13 cellular contexts compared by ENCODE assay signal in genomic region chr3:86973440-86973839, GRCh38. TPM values are rescaled to one million over a fixed set of nuclear protein-coding genes. Genes with fewer than 3 reads are reported as not detected.
DNase-seq lines count a peak whose midpoint lies in the region; ATAC-seq and TF ChIP-seq lines count a peak whose summit lies in the region.
"Had no signal": no experiment of that assay in that cellular context is flagged by ENCODE, and none has a peak within 500 bp of the region (broad histone marks: within the 10 kb centered on the region; RNA-seq: fewer than 3 reads in every experiment).

No MANE protein-coding gene starts in this region.

- CTCF ChIA-PET in T-cell (lab: Charles Lee), result no interaction called here

- DNase-seq in AG20443 (ENCODE audit: low spot score) (peak; percentile 64), RKO (ENCODE audit: low spot score) (peak; percentile 63), fibroblast of gingiva (ENCODE audit: low read depth) (peak; percentile 96), osteocyte (ENCODE audit: extremely low spot score, unreplicated experiment) (no peak), T-cell (no peak), hippocampal formation (lab: John Stamatoyannopoulos, UW) (no peak), T-helper 9 cell (no peak), retina (no peak)
- DNase-seq: NCI-H1092 treated with DMSO at 0.1 percent for 48 hours, NCI-H510A, nephron progenitor cell, SHP77 treated with DMSO at 0.1 percent for 48 hours had no signal

- peaks cover 82% of the 10 kb centered on the region for H3K36me3 Mint-ChIP-seq in osteocyte (ENCODE audit: unreplicated experiment)
- no peaks in the 10 kb centered on the region for H3K36me3 Mint-ChIP-seq in T-cell

- POLR2A ChIA-PET in T-cell (lab: Charles Lee), result interaction anchor here (0.6 to 0.7 kb wide), 2 partner anchors 9 to 605 kb away, joined by 3 read pairs; no protein-coding TSS in a partner anchor

- H3K9me3 Mint-ChIP-seq in osteocyte (ENCODE audit: unreplicated experiment) (peaks cover 4% of the 10 kb centered on the region), T-cell (peaks cover 2 to 8% (median 2%) of the 10 kb centered on the region in 3 donors)

- no peak for ATAC-seq in T-cell (replicated peaks in 1 of 4)

- H3K4me3 Mint-ChIP-seq in osteocyte (ENCODE audit: unreplicated experiment) (peak overlapping the region; percentile 4), T-cell (no peak overlapping the region)
- H3K4me3 Mint-ChIP-seq: nephron progenitor cell had no signal

- H3K4me1 Mint-ChIP-seq in osteocyte (ENCODE audit: unreplicated experiment) (peaks cover 93% of the 10 kb centered on the region), T-cell (no peaks in the 10 kb centered on the region)
- H3K4me1 Mint-ChIP-seq: nephron progenitor cell had no signal

- no peak for TF ChIP-seq CTCF in osteocyte (IDR thresholded peaks at IDR 0.05)

- H3K27me3 Mint-ChIP-seq in osteocyte (ENCODE audit: unreplicated experiment) (no peaks in the 10 kb centered on the region), T-cell (no peaks in the 10 kb centered on the region)

- peak overlapping the region; percentile 80 for H3K27ac Mint-ChIP-seq in osteocyte (ENCODE audit: unreplicated experiment)
- H3K27ac Mint-ChIP-seq in T-cell, result no peak overlapping the region
- H3K27ac Mint-ChIP-seq: nephron progenitor cell had no signal

RNA-seq across cellular contexts. Expression of gene VGLL3, which starts 17.5 kb away (rescaled TPM):
- 528 and 587 TPM in 2 replicates for total RNA-seq in osteocyte
- under 1 TPM in 3 of 5 donors, not detected in 2; 0.03 to 0.20 (median 0.03) TPM for total RNA-seq in T-cell
- total RNA-seq: G401 had no signal

Comparison
In these comparisons a context has a peak if more than half of its experiments do, and no peak if none do; other contexts are left out.
1. DNase-seq: peak in AG20443 (single experiment), RKO (single experiment) and fibroblast of gingiva (single experiment); none in osteocyte (single experiment), T-cell (0 of 34), hippocampal formation (0 of 2), T-helper 9 cell (single experiment) and retina (single experiment).
2. RNA of gene VGLL3, which starts 17.5 kb away (total RNA-seq): 528 to 587 TPM in osteocyte; 0.03 to 0.20 TPM in T-cell; every median in the first group is over 100 times any median in the second.